ENCODE assay signal across 14 cellular contexts in the genomic region with DNA sequence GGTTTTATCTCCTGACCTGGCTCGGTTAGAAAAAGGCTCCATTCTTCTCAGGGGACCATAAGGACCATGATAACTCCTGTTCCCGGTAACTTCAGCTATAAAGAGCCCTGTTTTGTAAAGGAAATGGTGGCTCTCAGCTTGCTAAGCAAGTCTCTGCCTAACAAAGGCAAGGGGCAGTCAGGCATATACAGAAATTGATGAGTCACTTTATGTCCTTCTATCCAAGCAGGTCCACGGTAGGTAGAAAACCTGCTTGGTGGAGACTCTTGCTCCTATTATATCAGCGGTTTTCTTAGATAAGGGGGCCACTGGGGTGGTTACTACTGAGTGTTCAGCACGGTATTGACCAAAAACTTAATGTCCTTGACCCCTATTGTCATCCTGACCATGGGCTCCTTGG.
DNase-seq lines count a peak whose midpoint lies in the region; ATAC-seq and TF ChIP-seq lines count a peak whose summit lies in the region.
"Had no signal": no experiment of that assay in that cellular context is flagged by ENCODE, and none has a peak within 500 bp of the region (broad histone marks: within the 10 kb centered on the region; RNA-seq: fewer than 3 reads in every experiment).

No MANE protein-coding gene starts in this region.

- TF ChIP-seq EP300 in gastroesophageal sphincter (IDR thresholded peaks at IDR 0.05), result no peak

- BruUV-seq in PC-9 (replicated peaks; lab: Mats Ljungman, UMichigan), result no TSS peak

- no peaks in the 10 kb centered on the region for H3K9me2 ChIP-seq in PC-9 (ENCODE audit: insufficient read depth)

- peaks cover 11% of the 10 kb centered on the region; the same call in 1 of the 2 replicates for H3F3A ChIP-seq in PC-9 (ENCODE audit: insufficient read depth, low read depth)

- H4K20me1 ChIP-seq in PC-9 (ENCODE audit: insufficient read depth), result no peaks in the 10 kb centered on the region

- H3K9me3 ChIP-seq in PC-9 (ENCODE audit: insufficient read depth, low read depth), result no peaks in the 10 kb centered on the region
- H3K9me3 ChIP-seq in gastroesophageal sphincter, result no peaks in the 10 kb centered on the region
- H3K9me3 ChIP-seq: HAP-1 had no signal

- H3K4me3 ChIP-seq in PC-9 (peak overlapping the region; percentile 42; the same call in 1 of the 2 replicates), gastroesophageal sphincter (no peak overlapping the region)
- H3K4me3 ChIP-seq: GM23248, HAP-1 had no signal

- H3K27ac ChIP-seq in PC-9 (peak overlapping the region; percentile 89), gastroesophageal sphincter (no peak overlapping the region)
- H3K27ac ChIP-seq: C4-2B, GM23248 had no signal

- peaks cover 50% of the 10 kb centered on the region for H3K4me1 ChIP-seq in PC-9 (replicated peaks; ENCODE audit: insufficient read depth)
- no peaks in the 10 kb centered on the region for H3K4me1 ChIP-seq in gastroesophageal sphincter
- H3K4me1 ChIP-seq: HAP-1 had no signal

- intact Hi-C loops in PC-9 (cut with micrococcal nuclease; ENCODE audit: unreplicated experiment), result loop anchor here (1.0 to 10.0 kb wide), 4 partner anchors 85 to 698 kb away; a partner anchor contains a TSS

- TF ChIP-seq CTCF in PC-9 (conservative IDR thresholded peaks at IDR 0.05) (no peak), gastroesophageal sphincter (IDR thresholded peaks at IDR 0.05) (no peak)

- ATAC-seq in GM21619 (IDR thresholded peaks at IDR 0.05; ENCODE audit: unreplicated experiment), result no peak
- ATAC-seq in gastroesophageal sphincter, result no peak
- no peak for ATAC-seq in HG03520 (IDR thresholded peaks at IDR 0.05; ENCODE audit: unreplicated experiment)

- no peaks in the 10 kb centered on the region for H3K36me3 ChIP-seq in PC-9 (ENCODE audit: low read depth)
- H3K36me3 ChIP-seq in gastroesophageal sphincter, result no peaks in the 10 kb centered on the region
- H3K36me3 ChIP-seq: HAP-1 had no signal

- POLR2A ChIA-PET in PC-9 (lab: Charles Lee; ENCODE audit: unreplicated experiment), result interaction anchor here (0.6 kb wide), 1 partner anchor 68 kb away, joined by 3 read pairs; no protein-coding TSS in a partner anchor

- no peak for TF ChIP-seq POLR2A in gastroesophageal sphincter (IDR thresholded peaks at IDR 0.05)

- WGBS in gastroesophageal sphincter (ENCODE audit: low coverage in 1 of 2), 2 donors, result 60% methylated on average over 5 of the region's 5 CpGs; no CpG with 5 or more reads in 1 of the 2 donors

- peak; percentile 33 for DNase-seq in DMS53 treated with DMSO at 0.1 percent for 48 hours (lab: John Stamatoyannopoulos, UW; ENCODE audit: unreplicated experiment)
- DNase-seq in PC-9, result peak; percentile 34 to 77
- peak; percentile 55 for DNase-seq in kidney tubule cell (ENCODE audit: low spot score)
- no peak for DNase-seq in ecto neural progenitor cell (ENCODE audit: low spot score)
- DNase-seq: ACHN; AML-193; CD4-positive, alpha-beta T cell; GM23248; KG1 had no signal

- no peaks in the 10 kb centered on the region for H3K79me2 ChIP-seq in PC-9 (ENCODE audit: low read depth)

- peak overlapping the region; percentile 77 for H2AFZ ChIP-seq in PC-9
- H2AFZ ChIP-seq: GM23248 had no signal

- CTCF ChIA-PET in PC-9 (lab: Charles Lee), result interaction anchor here (0.6 kb wide), 1 partner anchor 39 kb away, joined by 3 read pairs; no protein-coding TSS in a partner anchor

- peak overlapping the region; percentile 73 for H3K4me2 ChIP-seq in PC-9

- no peaks in the 10 kb centered on the region for H3K27me3 ChIP-seq in PC-9 (ENCODE audit: insufficient read depth, low read depth)
- no peaks in the 10 kb centered on the region for H3K27me3 ChIP-seq in gastroesophageal sphincter
